Comparison of ENCODE assay signal across 15 cellular contexts in genomic region chr1:180566495-180566894, GRCh38. TPM values are rescaled to one million over a fixed set of nuclear protein-coding genes. Genes with fewer than 3 reads are reported as not detected.
A peak's percentile ranks its signal among the peaks of the same experiment; 100 is the strongest.
DNase-seq lines count a peak whose midpoint lies in the region; ATAC-seq and TF ChIP-seq lines count a peak whose summit lies in the region.
"Had no signal": no experiment of that assay in that cellular context is flagged by ENCODE, and none has a peak within 500 bp of the region (broad histone marks: within the 10 kb centered on the region; RNA-seq: fewer than 3 reads in every experiment).

No MANE protein-coding gene starts in this region.

- no peak for DNase-seq in left ventricle myocardium inferior
- no peak for DNase-seq in cardiac septum (ENCODE audit: low spot score)
- peak; percentile 61 for DNase-seq in dermis blood vessel endothelial cell
- DNase-seq in renal cortical epithelial cell (ENCODE audit: low read depth), result peak; percentile 31
- DNase-seq in GF-D8 (lab: John Stamatoyannopoulos, UW), result no peak
- DNase-seq: Calu3; CD8-positive, alpha-beta T cell; DMS79 treated with DMSO at 0.1 percent for 48 hours; H9 had no signal

- peaks cover 77% of the 10 kb centered on the region for H3K4me1 ChIP-seq in left ventricle myocardium inferior

- peak overlapping the region; percentile 84 for H3K27ac ChIP-seq in left ventricle myocardium inferior (replicated peaks)
- H3K27ac ChIP-seq: BLaER1 treated with 17β-estradiol and CSF1 and Interleukin-3, amounts not matched to agents 10 nM and 100 nM had no signal

- ATAC-seq in GM18868 (IDR thresholded peaks at IDR 0.05; ENCODE audit: unreplicated experiment), result no peak
- ATAC-seq: CD8-positive, alpha-beta T cell; GM12878 had no signal

- no peaks in the 10 kb centered on the region for H3K9me3 ChIP-seq in left ventricle myocardium inferior (replicated peaks)
- H3K9me3 ChIP-seq: BLaER1 treated with 17β-estradiol and CSF1 and Interleukin-3, amounts not matched to agents 10 nM and 100 nM had no signal

- H3K27me3 ChIP-seq in left ventricle myocardium inferior (ENCODE audit: low read depth), result no peaks in the 10 kb centered on the region
- H3K27me3 ChIP-seq: BLaER1 treated with 17β-estradiol and CSF1 and Interleukin-3, amounts not matched to agents 10 nM and 100 nM had no signal

- TF ChIP-seq CTCF in left ventricle myocardium inferior (IDR thresholded peaks at IDR 0.05; ENCODE audit: borderline replicate concordance), result no peak

- intact Hi-C loops in left ventricle myocardium inferior (cut with micrococcal nuclease) (no loop called here), cardiac septum (cut with DNase I) (loop anchor here (2.0 to 5.0 kb wide), 3 partner anchors 34 to 66 kb away; partner anchors contain the start of gene XPR1)

- no peak overlapping the region for H3K4me3 ChIP-seq in left ventricle myocardium inferior
- H3K4me3 ChIP-seq: BLaER1 treated with 17β-estradiol and CSF1 and Interleukin-3, amounts not matched to agents 10 nM and 100 nM; GM12878 had no signal

- H3K36me3 ChIP-seq in left ventricle myocardium inferior, result no peaks in the 10 kb centered on the region
- H3K36me3 ChIP-seq: BLaER1 treated with 17β-estradiol and CSF1 and Interleukin-3, amounts not matched to agents 10 nM and 100 nM had no signal

RNA-seq across cellular contexts. Expression of gene OVAAL, which starts 7.7 kb away (rescaled TPM):
- total RNA-seq in left ventricle myocardium inferior (5.3 TPM), cardiac septum (6.3 TPM), dermis blood vessel endothelial cell (not detected in 2 replicates), renal cortical epithelial cell (not detected in 2 replicates)
- total RNA-seq: A172; B cell; Calu3; CD8-positive, alpha-beta T cell; GM12878; H1; H9 had no signal

Comparison
In these comparisons a context has a peak if more than half of its experiments do, and no peak if none do; other contexts are left out.
1. DNase-seq: peak in dermis blood vessel endothelial cell (single experiment) and renal cortical epithelial cell (single experiment); none in left ventricle myocardium inferior (single experiment), cardiac septum (single experiment) and GF-D8 (single experiment).